18 cellular contexts compared by ENCODE assay signal in genomic region chr6:5936611-5937010, GRCh38.
"Had no signal": no experiment of that assay in that cellular context is flagged by ENCODE, and none has a peak within 500 bp of the region (broad histone marks: within the 10 kb centered on the region; RNA-seq: fewer than 3 reads in every experiment).

No MANE protein-coding gene starts in this region.

- H3K4me3 Mint-ChIP-seq: activated B cell treated with CpG ODN at 0.5 μM for 24 hours; activated CD4-positive, alpha-beta T cell treated with anti-CD3 and anti-CD28 coated beads, Interleukin-2, amount 10 ng/mL, durations not matched to agents 24 days and 14 days; activated naive CD8-positive, alpha-beta T cell treated with anti-CD3 and anti-CD28 coated beads, Interleukin-2, amount 50 U/mL, for 24 hours; natural killer cell treated with Interleukin-12 subunit alpha and Interleukin-12 subunit beta and Interleukin-15 and Interleukin-18, amount 100 ng/mL, for 72 hours had no signal

- H3K9me3 ChIP-seq: vagina had no signal

- H3K36me3 ChIP-seq: tibial nerve, vagina had no signal

- H3K27ac Mint-ChIP-seq: activated B cell treated with CpG ODN at 0.5 μM for 24 hours; activated CD4-positive, alpha-beta T cell treated with anti-CD3 and anti-CD28 coated beads, Interleukin-2, amount 10 ng/mL, durations not matched to agents 24 days and 14 days; activated naive CD8-positive, alpha-beta T cell treated with anti-CD3 and anti-CD28 coated beads, Interleukin-2, amount 50 U/mL, for 24 hours; natural killer cell treated with Interleukin-12 subunit alpha and Interleukin-12 subunit beta and Interleukin-15 and Interleukin-18, amount 100 ng/mL, for 72 hours had no signal

- H3K27ac ChIP-seq: skin epidermis, vagina had no signal

- ATAC-seq: activated naive CD8-positive, alpha-beta T cell treated with anti-CD3 and anti-CD28 coated beads, Interleukin-2, amount 50 U/mL, for 24 hours; natural killer cell treated with Interleukin-12 subunit alpha and Interleukin-12 subunit beta and Interleukin-15 and Interleukin-18, amount 100 ng/mL, for 72 hours had no signal

- DNase-seq: activated B cell treated with CpG ODN at 0.5 μM for 24 hours; activated CD4-positive, alpha-beta T cell treated with anti-CD3 and anti-CD28 coated beads, Interleukin-2, amount 10 ng/mL, durations not matched to agents 24 days and 14 days; activated naive CD4-positive, alpha-beta T cell treated with Interleukin-2 at 50 U/mL for 16 hours; activated naive CD8-positive, alpha-beta T cell treated with anti-CD3 and anti-CD28 coated beads, Interleukin-2, amount 50 U/mL, for 24 hours; activated T-cell treated with anti-CD3 and anti-CD28 coated beads for 4 hours; aorta; dermis blood vessel endothelial cell; erythroblast; islet precursor cell; nucleus accumbens; stimulated activated CD4-positive, alpha-beta T cell treated with anti-CD3 and anti-CD28 coated beads, Interleukin-15, amount 100 ng/mL, for 24 hours; stimulated activated CD4-positive, alpha-beta T cell treated with anti-CD3 and anti-CD28 coated beads, Interleukin-4, amount 100 ng/mL, for 24 hours; stimulated activated naive CD4-positive, alpha-beta T cell; T-helper 2 cell had no signal

- H3K9me3 Mint-ChIP-seq: activated B cell treated with CpG ODN at 0.5 μM for 24 hours; activated CD4-positive, alpha-beta T cell treated with anti-CD3 and anti-CD28 coated beads, Interleukin-2, amount 10 ng/mL, durations not matched to agents 24 days and 14 days; activated naive CD8-positive, alpha-beta T cell treated with anti-CD3 and anti-CD28 coated beads, Interleukin-2, amount 50 U/mL, for 24 hours; natural killer cell treated with Interleukin-12 subunit alpha and Interleukin-12 subunit beta and Interleukin-15 and Interleukin-18, amount 100 ng/mL, for 72 hours had no signal

- H3K4me1 Mint-ChIP-seq: activated B cell treated with CpG ODN at 0.5 μM for 24 hours; activated CD4-positive, alpha-beta T cell treated with anti-CD3 and anti-CD28 coated beads, Interleukin-2, amount 10 ng/mL, durations not matched to agents 24 days and 14 days; activated naive CD8-positive, alpha-beta T cell treated with anti-CD3 and anti-CD28 coated beads, Interleukin-2, amount 50 U/mL, for 24 hours had no signal

- H3K36me3 Mint-ChIP-seq: natural killer cell treated with Interleukin-12 subunit alpha and Interleukin-12 subunit beta and Interleukin-15 and Interleukin-18, amount 100 ng/mL, for 72 hours had no signal

- H3K27me3 ChIP-seq: tibial nerve, vagina had no signal

- H3K4me3 ChIP-seq: skin epidermis, vagina had no signal
